19 cellular contexts compared by ENCODE assay signal in genomic region chr1:8864713-8865397, GRCh38. TPM values are rescaled to one million over a fixed set of nuclear protein-coding genes. Genes with fewer than 3 reads are reported as not detected.
DNase-seq lines count a peak whose midpoint lies in the region; ATAC-seq, FAIRE-seq and TF ChIP-seq lines count a peak whose summit lies in the region.
"Had no signal": no experiment of that assay in that cellular context is flagged by ENCODE, and none has a peak within 500 bp of the region (broad histone marks: within the 10 kb centered on the region; RNA-seq: fewer than 3 reads in every experiment).

No MANE protein-coding gene starts in this region.

- H3K79me2 ChIP-seq in ACC112 (ENCODE audit: control insufficient read depth, insufficient read depth, low read length, unreplicated experiment) (peaks cover 57% of the 10 kb centered on the region), endothelial cell of umbilical vein (ENCODE audit: control insufficient read depth, insufficient read depth, low read length) (peaks cover 40% of the 10 kb centered on the region)

- H3K27me3 ChIP-seq in ACC112 (ENCODE audit: insufficient read depth, low read length) (no peaks in the 10 kb centered on the region), Panc1 (ENCODE audit: control insufficient read depth, insufficient read depth, low read length) (no peaks in the 10 kb centered on the region), endothelial cell of umbilical vein (ENCODE audit: control insufficient read depth in 2 of 2, insufficient read depth in 2 of 2, low read length in 2 of 2) (no peaks in the 10 kb centered on the region)

- no peaks in the 10 kb centered on the region for H3K9me1 ChIP-seq in endothelial cell of umbilical vein (replicated peaks; ENCODE audit: control insufficient read depth, extremely low read depth, insufficient read depth, low read length)

- no peaks in the 10 kb centered on the region for H4K20me1 ChIP-seq in endothelial cell of umbilical vein (replicated peaks; ENCODE audit: control insufficient read depth, extremely low read depth, insufficient read depth, low read length)

- dilution Hi-C loops in endothelial cell of umbilical vein (cut with MboI; ENCODE audit: extremely low pct_ligation_motif_present, low sequenced_read_pairs), result no loop called here

- CTCF ChIA-PET in Panc1 (lab: Charles Lee) (no interaction called here), endothelial cell of umbilical vein (lab: Charles Lee) (interaction anchor here (1.3 to 8.0 kb wide), 4 partner anchors 10 to 140 kb away, joined by 8 to 71 read pairs (median 16); partner anchors contain the start of gene ENO1)

- H2AFZ ChIP-seq in ACC112 (ENCODE audit: low read length, unreplicated experiment) (no peak overlapping the region), endothelial cell of umbilical vein (ENCODE audit: low read depth, low read length) (no peak overlapping the region)

- FAIRE-seq in endothelial cell of umbilical vein (lab: Jason Lieb, UNC), result no peak
- FAIRE-seq: astrocyte had no signal

- H3K4me1 ChIP-seq in ACC112 (ENCODE audit: control insufficient read depth, insufficient read depth, low read length, unreplicated experiment) (peaks cover 64% of the 10 kb centered on the region), Panc1 (ENCODE audit: control insufficient read depth, insufficient read depth, low read length) (peaks cover 70% of the 10 kb centered on the region), endothelial cell of umbilical vein (ENCODE audit: control insufficient read depth, extremely low read depth, insufficient read depth, low read length) (peaks cover 9% of the 10 kb centered on the region)
- H3K4me1 ChIP-seq: lower lobe of right lung had no signal

- POLR2A ChIA-PET in Panc1 (lab: Charles Lee), result no interaction called here
- POLR2A ChIA-PET in endothelial cell of umbilical vein (lab: Charles Lee), result interaction anchor here (1.7 kb wide), 1 partner anchor 9 kb away, joined by 8 read pairs; no protein-coding TSS in a partner anchor

- peak; percentile 3 for DNase-seq in ELF-1 (ENCODE audit: low read depth, low spot score)
- no peak for DNase-seq in Panc1 (ENCODE audit: low read depth, low spot score)
- no peak for DNase-seq in endothelial cell of umbilical vein (ENCODE audit: low read depth, low spot score)
- DNase-seq in DMS 273 (lab: John Stamatoyannopoulos, UW; ENCODE audit: unreplicated experiment), result no peak
- no peak for DNase-seq in EL
- no peak for DNase-seq in NCI-H128 (lab: John Stamatoyannopoulos, UW; ENCODE audit: unreplicated experiment)
- DNase-seq: activated effector memory CD4-positive, alpha-beta T cell treated with Interleukin-2 at 50 U/mL for 16 hours; DMS 273 treated with DMSO at 0.1 percent for 48 hours; effector memory CD8-positive, alpha-beta T cell; GF-D8; islet precursor cell; lower lobe of right lung; NCI-H1930; NCI-H446; T-cell had no signal

- H3K9ac ChIP-seq in endothelial cell of umbilical vein (replicated peaks; ENCODE audit: extremely low read depth, insufficient read depth, low read length), result no peak overlapping the region

- intact Hi-C loops in Panc1 (cut with micrococcal nuclease; ENCODE audit: unreplicated experiment), result no loop called here
- intact Hi-C loops in endothelial cell of umbilical vein (cut with micrococcal nuclease), result no loop called here

- peaks cover 85% of the 10 kb centered on the region for H3K36me3 ChIP-seq in ACC112 (ENCODE audit: insufficient read depth, low read length)
- H3K36me3 ChIP-seq in Panc1 (ENCODE audit: control insufficient read depth, insufficient read depth, low read length), result peaks cover 45% of the 10 kb centered on the region
- peaks cover 55 to 74% of the 10 kb centered on the region in 2 experiments for H3K36me3 ChIP-seq in endothelial cell of umbilical vein (ENCODE audit: control insufficient read depth in 2 of 2, extremely low read depth in 1 of 2, insufficient read depth in 2 of 2, low read length in 2 of 2)

- TF ChIP-seq CTCF in Panc1 (IDR thresholded peaks at IDR 0.05) (no peak), endothelial cell of umbilical vein (IDR thresholded peaks at IDR 0.05; ENCODE audit: extremely low read depth in 1 of 2, insufficient read depth in 1 of 2, low read depth in 1 of 2, low read length in 2 of 2) (no peak)

- ATAC-seq in Panc1 (no peak), GM21737 (IDR thresholded peaks at IDR 0.05; ENCODE audit: unreplicated experiment) (no peak)
- ATAC-seq: effector memory CD8-positive, alpha-beta T cell; Right ventricle myocardium inferior; T-cell had no signal

- H3K4me3 ChIP-seq in ACC112 (ENCODE audit: low read depth, low read length) (no peak overlapping the region), Panc1 (ENCODE audit: low read depth in 2 of 2, low read length in 2 of 2) (no peak overlapping the region), endothelial cell of umbilical vein (replicated peaks in 1 of 3; ENCODE audit: insufficient read depth in 1 of 3, low read depth in 1 of 3, low read length in 3 of 3) (no peak overlapping the region)
- H3K4me3 ChIP-seq: lower lobe of right lung had no signal

- BruUV-seq in Panc1 (replicated peaks; lab: Mats Ljungman, UMichigan) (no TSS peak), endothelial cell of umbilical vein (replicated peaks; lab: Mats Ljungman, UMichigan) (no TSS peak)

- in situ Hi-C loops in Panc1 (cut with HindIII; ENCODE audit: low pct_unique_long_range_greater_than_20kb, low sequenced_read_pairs), result no loop called here

- no peaks in the 10 kb centered on the region for H3K9me3 ChIP-seq in Panc1 (ENCODE audit: control insufficient read depth, insufficient read depth, low read depth, low read length)
- H3K9me3 ChIP-seq in endothelial cell of umbilical vein (replicated peaks; ENCODE audit: control insufficient read depth, insufficient read depth, low read length), result no peaks in the 10 kb centered on the region
- H3K9me3 ChIP-seq: lower lobe of right lung had no signal

- TF ChIP-seq POLR2A in endothelial cell of umbilical vein (IDR thresholded peaks at IDR 0.05; ENCODE audit: low read depth, low read length), result no peak

- H3K27ac ChIP-seq in ACC112 (ENCODE audit: low read depth, low read length) (peak overlapping the region; percentile 13; the same call in 1 of the 2 replicates), Panc1 (ENCODE audit: low read length) (peak overlapping the region; percentile 58; the same call in 1 of the 2 replicates), endothelial cell of umbilical vein (ENCODE audit: insufficient read depth, low read depth, low read length) (no peak overlapping the region)
- H3K27ac ChIP-seq: lower lobe of right lung had no signal

- H3K4me2 ChIP-seq in endothelial cell of umbilical vein (ENCODE audit: insufficient read depth, low read length), result no peak overlapping the region

TF ChIP-seq in endothelial cell of umbilical vein, 7 proteins besides CTCF, POLR2A, EP300 and RAD21:
- peak; percentile 9 for TF ChIP-seq POLR2AphosphoS5 (IDR thresholded peaks at IDR 0.05; ENCODE audit: insufficient read depth, low read depth, low read length)
- TF ChIP-seq EZH2 (IDR thresholded peaks at IDR 0.05; ENCODE audit: borderline replicate concordance, low read depth, low read length, severe bottlenecking), result no peak

RNA-seq across cellular contexts. Expression of gene ENO1, which starts 13.6 kb away (rescaled TPM):
- total RNA-seq in Panc1 (2021; ENCODE audit: unreplicated experiment) (2,480 TPM), endothelial cell of umbilical vein (1,530 and 1,593 TPM in 2 replicates)
- polyA plus RNA-seq in Panc1 (2012; ENCODE audit: insufficient read length), result 3,248 TPM
- 1,111 and 1,134 TPM in 2 replicates for polyA plus RNA-seq in endothelial cell of umbilical vein
- polyA plus RNA-seq in endothelial cell of umbilical vein (2011; cell fraction: cytosol; rRNA removed), result 1,324 and 1,546 TPM in 2 replicates
- 1,008 and 1,022 TPM in 2 replicates for polyA plus RNA-seq in endothelial cell of umbilical vein (2011; cell fraction: nucleus; rRNA removed)
- polyA plus RNA-seq in endothelial cell of umbilical vein (2012), result 1,225 and 1,921 TPM in 2 replicates
- 1,405 and 1,507 TPM in 2 replicates for polyA minus RNA-seq in endothelial cell of umbilical vein
- polyA minus RNA-seq in endothelial cell of umbilical vein (2011; cell fraction: cytosol; rRNA and poly(A)+ RNA removed), result 1,988 TPM
- polyA minus RNA-seq in endothelial cell of umbilical vein (2011; cell fraction: nucleus; rRNA and poly(A)+ RNA removed), result 303 and 331 TPM in 2 replicates

RNA-seq across cellular contexts. Expression of gene RERE, which starts 47.4 kb away (rescaled TPM):
- total RNA-seq in Panc1 (2021; ENCODE audit: unreplicated experiment) (217 TPM), endothelial cell of umbilical vein (110 and 113 TPM in 2 replicates)
- 196 TPM for polyA plus RNA-seq in Panc1 (2012; ENCODE audit: insufficient read length)
- 14.1 and 14.8 TPM in 2 replicates for polyA plus RNA-seq in endothelial cell of umbilical vein
- 13.2 and 15.8 TPM in 2 replicates for polyA plus RNA-seq in endothelial cell of umbilical vein (2011; cell fraction: cytosol; rRNA removed)
- 80.7 and 124 TPM in 2 replicates for polyA plus RNA-seq in endothelial cell of umbilical vein (2011; cell fraction: nucleus; rRNA removed)
- 42.4 and 43.0 TPM in 2 replicates for polyA plus RNA-seq in endothelial cell of umbilical vein (2012)
- polyA minus RNA-seq in endothelial cell of umbilical vein, result 87.1 and 101 TPM in 2 replicates
- 26.8 TPM for polyA minus RNA-seq in endothelial cell of umbilical vein (2011; cell fraction: cytosol; rRNA and poly(A)+ RNA removed)
- polyA minus RNA-seq in endothelial cell of umbilical vein (2011; cell fraction: nucleus; rRNA and poly(A)+ RNA removed), result 162 and 195 TPM in 2 replicates
